ENCODE assay signal across 23 cellular contexts in genomic region chr22:31142285-31142684, GRCh38. TPM values are rescaled to one million over a fixed set of nuclear protein-coding genes. Genes with fewer than 3 reads are reported as not detected.
"Had no signal": no experiment of that assay in that cellular context is flagged by ENCODE, and none has a peak within 500 bp of the region (broad histone marks: within the 10 kb centered on the region; RNA-seq: fewer than 3 reads in every experiment).

No MANE protein-coding gene starts in this region.

- H2AFZ ChIP-seq: neural progenitor cell had no signal

- H3K27me3 ChIP-seq: adrenal gland, ovary had no signal

- H3K4me3 ChIP-seq: adrenal gland, left lung, neural progenitor cell, ovary had no signal

- H3K9me3 ChIP-seq: adrenal gland, ovary had no signal

- H3K4me1 ChIP-seq: adrenal gland, left lung had no signal

- H3K36me3 ChIP-seq: adrenal gland, left lung, neural progenitor cell, ovary had no signal

- H3K4me1 Mint-ChIP-seq: stimulated activated naive B cell treated with anti-CD40 and anti-IgM and Interleukin-4, amounts not matched to agents 10 μg/mL and 1 μg/mL and 100 μg/mL, for 72 hours had no signal

- H3K4me3 Mint-ChIP-seq: neural progenitor cell; stimulated activated naive B cell treated with anti-CD40 and anti-IgM and Interleukin-4, amounts not matched to agents 10 μg/mL and 1 μg/mL and 100 μg/mL, for 72 hours had no signal

- ATAC-seq: activated CD4-positive, CD25-positive, alpha-beta regulatory T cell treated with anti-CD3 and anti-CD28 coated beads, Interleukin-2, amount 50 U/mL, for 24 hours; activated naive CD4-positive, alpha-beta T cell treated with anti-CD3 and anti-CD28 coated beads, Interleukin-2, amount 50 U/mL, for 72 hours; left lung; sciatic nerve; stimulated activated naive B cell treated with anti-CD40 and anti-IgM and Interleukin-4, amounts not matched to agents 10 μg/mL and 1 μg/mL and 100 μg/mL, for 72 hours had no signal

- H3K27ac Mint-ChIP-seq: stimulated activated naive B cell treated with anti-CD40 and anti-IgM and Interleukin-4, amounts not matched to agents 10 μg/mL and 1 μg/mL and 100 μg/mL, for 72 hours had no signal

- H3K27ac ChIP-seq: adrenal gland, epithelial cell of prostate, left lung, neural progenitor cell, ovary had no signal

- H3K36me3 Mint-ChIP-seq: activated naive CD4-positive, alpha-beta T cell treated with anti-CD3 and anti-CD28 coated beads, Interleukin-2, amount 50 U/mL, for 72 hours had no signal

- H3K4me2 ChIP-seq: neural progenitor cell had no signal

- DNase-seq: activated CD8-positive, alpha-beta memory T cell treated with anti-CD3 and anti-CD28 coated beads for 24 hours; activated CD8-positive, alpha-beta memory T cell treated with anti-CD3 and anti-CD28 coated beads, Interleukin-2, amount 50 U/mL, for 48 hours; activated gamma-delta T cell treated with Interleukin-2 at 50 U/mL for 16 hours; activated T-cell treated with anti-CD3 and anti-CD28 coated beads, Interleukin-2, amount 50 U/mL, for 48 hours; adrenal gland; dermis blood vessel endothelial cell; effector memory CD4-positive, alpha-beta T cell; kidney; left lung; stimulated activated CD4-positive, alpha-beta T cell treated with anti-CD3 and anti-CD28 coated beads, Interleukin-4, amount 100 ng/mL, for 4 hours; stimulated activated naive B cell treated with anti-CD40 and anti-IgM and Interleukin-4, amounts not matched to agents 10 μg/mL and 1 μg/mL and 100 μg/mL, for 72 hours had no signal

- H3K9ac ChIP-seq: neural progenitor cell had no signal

- FAIRE-seq: astrocyte, frontal cortex, kidney had no signal

RNA-seq across cellular contexts. Expression of gene PLA2G3, which starts 2.0 kb away (rescaled TPM):
- total RNA-seq: activated naive CD4-positive, alpha-beta T cell treated with anti-CD3 and anti-CD28 coated beads, Interleukin-2, amount 50 U/mL, for 72 hours; adrenal gland; astrocyte; dermis blood vessel endothelial cell; kidney; lung microvascular endothelial cell; mononuclear cell; sciatic nerve; T-helper 1 cell treated with Interleukin-12 subunit alpha and Interleukin-12 subunit beta and Interleukin-4 antibody, amounts not matched to agents 30 ng/mL and 1 ng/mL, for 36 hours; ureter had no signal
- polyA plus RNA-seq: ovary had no signal

RNA-seq across cellular contexts. Expression of gene INPP5J, which starts 19.5 kb away (rescaled TPM):
- total RNA-seq: dermis blood vessel endothelial cell; mononuclear cell; T-helper 1 cell treated with Interleukin-12 subunit alpha and Interleukin-12 subunit beta and Interleukin-4 antibody, amounts not matched to agents 30 ng/mL and 1 ng/mL, for 36 hours had no signal
